In genomic region chr7:105622114-105622731, GRCh38 we compare ENCODE assay signal across 16 cellular contexts. TPM values are rescaled to one million over a fixed set of nuclear protein-coding genes. Genes with fewer than 3 reads are reported as not detected.
"Had no signal": no experiment of that assay in that cellular context is flagged by ENCODE, and none has a peak within 500 bp of the region (broad histone marks: within the 10 kb centered on the region; RNA-seq: fewer than 3 reads in every experiment).

No MANE protein-coding gene starts in this region.

- ATAC-seq: activated naive CD8-positive, alpha-beta T cell treated with anti-CD3 and anti-CD28 coated beads, Interleukin-2, amount 50 U/mL, for 24 hours; effector memory CD8-positive, alpha-beta T cell; T-cell had no signal

- H3K9me3 ChIP-seq: right atrium auricular region had no signal

- H3K27me3 ChIP-seq: right atrium auricular region, SJCRH30 had no signal

- DNase-seq: activated CD4-positive, alpha-beta memory T cell treated with anti-CD3 and anti-CD28 coated beads, Interleukin-2, amount 10 ng/mL, durations not matched to agents 7 days and 5 days; activated naive CD4-positive, alpha-beta T cell; activated naive CD8-positive, alpha-beta T cell treated with anti-CD3 and anti-CD28 coated beads, Interleukin-2, amount 50 U/mL, for 24 hours; central memory CD4-positive, alpha-beta T cell; cortex of kidney; effector memory CD8-positive, alpha-beta T cell; glutamatergic neuron; SJCRH30; T-cell; T1000; trophoblast cell had no signal

- H3K4me1 ChIP-seq: SJCRH30 had no signal

- H3K27ac ChIP-seq: right atrium auricular region, SJCRH30 had no signal

- H3K4me3 ChIP-seq: right atrium auricular region, SJCRH30, smooth muscle cell had no signal

- H3K36me3 ChIP-seq: right atrium auricular region, SJCRH30 had no signal

RNA-seq across cellular contexts. Expression of gene EFCAB10, which starts 40.9 kb away (rescaled TPM):
- total RNA-seq: activated CD4-positive, alpha-beta memory T cell treated with anti-CD3 and anti-CD28 coated beads, Interleukin-2, amount 10 ng/mL, durations not matched to agents 7 days and 5 days; epithelial cell of proximal tubule; left lobe of liver; osteocyte; right atrium auricular region had no signal
